ENCODE assay signal across 12 cellular contexts in the genomic region with DNA sequence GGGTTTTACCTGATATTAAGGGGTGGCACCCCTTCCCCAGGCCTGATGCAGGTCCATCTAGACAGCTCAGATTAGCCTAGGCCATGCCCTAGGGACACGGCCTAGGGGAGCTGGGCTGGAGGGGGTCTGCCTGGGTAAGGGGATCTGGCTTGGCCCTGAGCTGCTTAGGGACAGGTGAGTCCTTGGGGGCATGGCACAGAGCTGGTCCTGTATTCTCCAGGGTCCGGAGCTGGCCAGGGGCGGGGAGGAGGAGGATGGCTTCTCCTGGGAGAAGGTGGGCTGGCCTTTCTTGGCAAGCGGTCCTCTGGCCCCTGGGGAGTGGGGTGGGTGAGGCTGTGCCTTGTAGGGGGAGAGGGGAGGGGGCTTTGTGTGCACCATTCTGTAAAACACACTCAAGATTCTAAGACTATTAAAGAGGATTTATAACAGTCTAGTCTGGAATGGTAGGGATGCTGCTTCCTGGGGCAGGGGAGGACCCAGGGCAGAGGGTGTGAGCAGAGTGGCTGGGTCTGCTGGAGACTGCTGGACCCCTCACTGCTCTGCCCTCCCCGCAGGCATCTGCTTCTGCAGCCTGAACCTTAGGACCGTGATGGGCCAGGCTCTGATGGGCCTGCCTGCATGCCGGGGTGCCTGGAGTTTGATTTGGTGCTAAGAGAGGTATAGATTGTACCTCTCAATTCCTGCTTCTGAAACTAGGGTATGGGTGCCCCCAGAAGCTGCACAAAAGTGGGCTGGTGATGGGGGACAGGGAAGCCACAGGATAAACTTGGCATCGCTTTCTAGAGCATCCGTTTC. TPM values are rescaled to one million over a fixed set of nuclear protein-coding genes. Genes with fewer than 3 reads are reported as not detected.
DNase-seq lines count a peak whose midpoint lies in the region; ATAC-seq and TF ChIP-seq lines count a peak whose summit lies in the region.
"Had no signal": no experiment of that assay in that cellular context is flagged by ENCODE, and none has a peak within 500 bp of the region (broad histone marks: within the 10 kb centered on the region; RNA-seq: fewer than 3 reads in every experiment).

No MANE protein-coding gene starts in this region.

- no peaks in the 10 kb centered on the region for H3K27me3 ChIP-seq in WERI-Rb-1 (ENCODE audit: insufficient read depth, low read depth, severe bottlenecking)
- H3K27me3 ChIP-seq: SJSA1 had no signal

- no peak for TF ChIP-seq CTCF in WERI-Rb-1 (IDR thresholded peaks at IDR 0.05; ENCODE audit: low read depth, low read length)
- TF ChIP-seq CTCF in endothelial cell (IDR thresholded peaks at IDR 0.05; ENCODE audit: unreplicated experiment): no peak

- no peak overlapping the region for H3K27ac ChIP-seq in WERI-Rb-1
- H3K27ac ChIP-seq: SJSA1 had no signal

- H3K4me1 Mint-ChIP-seq in endothelial cell (ENCODE audit: unreplicated experiment): peaks cover 54% of the 10 kb centered on the region
- H3K4me1 Mint-ChIP-seq: immature natural killer cell had no signal

- H3K36me3 Mint-ChIP-seq in endothelial cell (ENCODE audit: low read depth, unreplicated experiment): peaks cover 9% of the 10 kb centered on the region
- H3K36me3 Mint-ChIP-seq: immature natural killer cell had no signal

- H3K4me3 Mint-ChIP-seq in endothelial cell (ENCODE audit: unreplicated experiment): no peak overlapping the region
- H3K4me3 Mint-ChIP-seq: dendritic cell treated with granulocyte-macrophage colony-stimulating factor and Interleukin-4, amounts not matched to agents 40 ng/mL and 50 ng/mL, for 4 days; immature natural killer cell had no signal

- H3K27me3 Mint-ChIP-seq in endothelial cell (ENCODE audit: unreplicated experiment): peaks cover 18% of the 10 kb centered on the region

- intact Hi-C loops in sciatic nerve (cut with DNase I): loop anchor here (5.0 to 10.0 kb wide), 3 partner anchors 115 to 292 kb away; no protein-coding TSS in a partner anchor

- peak overlapping the region; percentile 61 for H3K27ac Mint-ChIP-seq in endothelial cell (ENCODE audit: unreplicated experiment)
- H3K27ac Mint-ChIP-seq: dendritic cell treated with granulocyte-macrophage colony-stimulating factor and Interleukin-4, amounts not matched to agents 40 ng/mL and 50 ng/mL, for 4 days; immature natural killer cell had no signal

- H3K4me3 ChIP-seq in WERI-Rb-1 (ENCODE audit: low read depth, low read length): no peak overlapping the region
- H3K4me3 ChIP-seq: SJSA1 had no signal

- H3K9me3 Mint-ChIP-seq in endothelial cell (ENCODE audit: unreplicated experiment): no peaks in the 10 kb centered on the region
- H3K9me3 Mint-ChIP-seq: activated naive CD4-positive, alpha-beta T cell treated with anti-CD3 and anti-CD28 coated beads, Interleukin-2, amount 50 U/mL, for 72 hours; dendritic cell treated with granulocyte-macrophage colony-stimulating factor and Interleukin-4, amounts not matched to agents 40 ng/mL and 50 ng/mL, for 4 days; immature natural killer cell had no signal

- no peak for ATAC-seq in sciatic nerve
- ATAC-seq in GM19324 (IDR thresholded peaks at IDR 0.05; ENCODE audit: low FRiP score, unreplicated experiment): no peak

- H3K9me3 ChIP-seq in WERI-Rb-1 (ENCODE audit: severe bottlenecking): no peaks in the 10 kb centered on the region
- H3K9me3 ChIP-seq: SJSA1 had no signal

- H3K36me3 ChIP-seq in WERI-Rb-1: no peaks in the 10 kb centered on the region
- H3K36me3 ChIP-seq: SJSA1 had no signal

- DNase-seq in activated CD4-positive, alpha-beta T cell treated with anti-CD3 and anti-CD28 coated beads for 48 hours: peak; percentile 1
- no peak for DNase-seq in activated CD4-positive, alpha-beta T cell treated with anti-CD3 and anti-CD28 coated beads, Interleukin-2, amount 50 U/mL, for 1 hour
- DNase-seq in WERI-Rb-1 (peak; percentile 25), endothelial cell (ENCODE audit: low spot score) (peak; percentile 2), sciatic nerve (ENCODE audit: low spot score) (peak; percentile 57), NCI-H1092 (lab: John Stamatoyannopoulos, UW) (no peak), NCI-H1694 treated with DMSO at 0.1 percent for 48 hours (lab: John Stamatoyannopoulos, UW) (no peak)

RNA-seq across cellular contexts. Expression of a gene that starts 54.7 kb away (rescaled TPM):
- total RNA-seq in endothelial cell (ENCODE audit: unreplicated experiment) (16.1 TPM), sciatic nerve (127 TPM)

Comparison
In these comparisons a context has a peak if more than half of its experiments do, and no peak if none do; other contexts are left out.
1. DNase-seq: peak in activated CD4-positive, alpha-beta T cell treated with anti-CD3 and anti-CD28 coated beads for 48 hours (single experiment), WERI-Rb-1 (single experiment), endothelial cell (single experiment) and sciatic nerve (single experiment); none in activated CD4-positive, alpha-beta T cell treated with anti-CD3 and anti-CD28 coated beads, Interleukin-2, amount 50 U/mL, for 1 hour (single experiment), NCI-H1092 (single experiment) and NCI-H1694 treated with DMSO at 0.1 percent for 48 hours (single experiment).